Comparison of ENCODE assay signal across 8 cellular contexts in the genomic region with DNA sequence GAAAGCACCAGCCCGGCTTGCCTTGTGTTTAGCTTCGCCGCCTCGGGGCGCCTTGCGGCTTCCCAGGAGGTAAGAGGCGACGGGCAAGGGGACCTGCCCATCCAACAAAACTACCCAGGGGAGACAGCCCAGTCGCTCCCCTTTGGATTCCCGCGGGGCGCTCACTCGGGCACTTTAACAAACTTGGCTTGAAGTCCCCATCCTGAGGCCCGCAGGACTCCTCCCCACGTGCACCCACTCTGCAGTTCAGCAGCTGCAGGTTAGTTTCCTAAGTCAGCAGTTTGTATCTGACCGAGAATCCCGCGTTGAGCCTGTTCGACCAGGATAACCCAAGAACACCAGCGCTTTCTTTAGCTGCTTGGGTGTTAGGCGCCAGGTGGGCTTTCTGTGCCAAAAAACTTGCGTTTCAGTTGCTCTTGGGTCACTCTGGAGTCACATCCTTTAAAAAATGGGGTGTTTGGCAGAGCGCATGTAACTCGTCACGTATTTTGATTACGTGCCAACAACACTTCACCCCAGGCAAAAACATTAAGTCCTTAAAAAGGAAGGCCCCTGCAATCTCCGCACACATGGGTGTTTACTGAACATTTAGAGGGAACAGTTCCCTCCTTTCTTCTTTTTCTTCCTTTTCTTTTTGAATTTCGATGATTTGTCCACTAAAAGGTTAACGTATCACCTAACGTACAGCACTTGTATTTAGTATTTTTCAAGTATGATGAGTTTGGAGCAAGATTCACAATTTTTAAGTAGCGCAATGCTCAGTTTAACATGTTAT. TPM values are rescaled to one million over a fixed set of nuclear protein-coding genes. Genes with fewer than 3 reads are reported as not detected.
DNase-seq lines count a peak whose midpoint lies in the region; ATAC-seq and TF ChIP-seq lines count a peak whose summit lies in the region.

No MANE protein-coding gene starts in this region.

- ATAC-seq in Right ventricle myocardium superior (ENCODE audit: poor library complexity), result no peak
- ATAC-seq in heart left ventricle, result peak in 2 of 4 donors; percentile 24 to 52
- ATAC-seq in HG03520 (IDR thresholded peaks at IDR 0.05; ENCODE audit: unreplicated experiment), result no peak
- ATAC-seq in GM19397 (IDR thresholded peaks at IDR 0.05; ENCODE audit: unreplicated experiment), result no peak
- ATAC-seq in HG03039 (IDR thresholded peaks at IDR 0.05; ENCODE audit: unreplicated experiment), result no peak

- 8 to 13% (median 8%) methylated on average over 31 of the region's 31 CpGs for WGBS in heart left ventricle, 4 donors

- no peaks in the 10 kb centered on the region for H3K36me3 ChIP-seq in cardiac muscle cell
- H3K36me3 ChIP-seq in heart left ventricle, result no peaks in the 10 kb centered on the region
- H3K36me3 ChIP-seq in skeletal muscle tissue (ENCODE audit: control insufficient read depth in 3 of 3, insufficient read depth in 3 of 3, low read length in 3 of 3), result no peaks in the 10 kb centered on the region

- no peaks in the 10 kb centered on the region for H3K9me3 Mint-ChIP-seq in T-helper 2 cell treated with Interferon-gamma antibody and Interleukin-4, amounts not matched to agents 5 μg/mL and 100 μg/mL, for 36 hours

- peak overlapping the region in 1 of 3 donors; percentile 34 for H3K9ac ChIP-seq in skeletal muscle tissue (ENCODE audit: low read depth in 1 of 3, low read length in 3 of 3)

- no peaks in the 10 kb centered on the region for H3K9me3 ChIP-seq in cardiac muscle cell (ENCODE audit: low read depth)
- H3K9me3 ChIP-seq in heart left ventricle, result no peaks in the 10 kb centered on the region
- no peaks in the 10 kb centered on the region for H3K9me3 ChIP-seq in skeletal muscle tissue (ENCODE audit: control insufficient read depth in 3 of 3, low read length in 3 of 3)

- H3K27me3 Mint-ChIP-seq in T-helper 2 cell treated with Interferon-gamma antibody and Interleukin-4, amounts not matched to agents 5 μg/mL and 100 μg/mL, for 36 hours (ENCODE audit: low read depth), result peaks cover 66% of the 10 kb centered on the region

- no peak overlapping the region for H3K27ac Mint-ChIP-seq in T-helper 2 cell treated with Interferon-gamma antibody and Interleukin-4, amounts not matched to agents 5 μg/mL and 100 μg/mL, for 36 hours

- H3K4me1 Mint-ChIP-seq in T-helper 2 cell treated with Interferon-gamma antibody and Interleukin-4, amounts not matched to agents 5 μg/mL and 100 μg/mL, for 36 hours (ENCODE audit: low read depth), result peaks cover 12% of the 10 kb centered on the region

- TF ChIP-seq CTCF in cardiac muscle cell (IDR thresholded peaks at IDR 0.05; ENCODE audit: low read depth, low read length) (no peak), heart left ventricle (IDR thresholded peaks at IDR 0.05) (no peak)

- H3K27me3 ChIP-seq in cardiac muscle cell, result peaks cover 78% of the 10 kb centered on the region
- peaks cover 11 to 57% (median 16%) of the 10 kb centered on the region in 9 donors for H3K27me3 ChIP-seq in heart left ventricle
- peaks cover 24 to 26% (median 26%) of the 10 kb centered on the region in 3 donors for H3K27me3 ChIP-seq in skeletal muscle tissue (ENCODE audit: control insufficient read depth in 3 of 3, insufficient read depth in 3 of 3, low read length in 3 of 3)

- H3K27ac ChIP-seq in cardiac muscle cell (no peak overlapping the region), heart left ventricle (no peak overlapping the region), skeletal muscle tissue (ENCODE audit: low read depth, low read length) (no peak overlapping the region)

- no peak for TF ChIP-seq POLR2A in heart left ventricle (IDR thresholded peaks at IDR 0.05)

- intact Hi-C loops in Right ventricle myocardium superior (cut with DNase I), result no loop called here
- intact Hi-C loops in heart left ventricle (cut with DNase I), result no loop called here

- DNase-seq in cardiac muscle cell (ENCODE audit: low read depth in 1 of 2, low spot score in 1 of 2) (peak in 1 of 2 donors; percentile 27), Right ventricle myocardium superior (no peak), heart left ventricle (no peak)
- peak; percentile 4 for DNase-seq in T-helper 2 cell treated with Interferon-gamma antibody and Interleukin-4, amounts not matched to agents 5 μg/mL and 100 μg/mL, for 36 hours (ENCODE audit: low spot score)

- H3K4me3 ChIP-seq in cardiac muscle cell, result peak overlapping the region; percentile 41
- peak overlapping the region in 11 of 12 donors; percentile 25 to 58 (median 46) for H3K4me3 ChIP-seq in heart left ventricle
- H3K4me3 ChIP-seq in skeletal muscle tissue (ENCODE audit: low read length in 3 of 3), result peak overlapping the region; percentile 56 to 67 (median 59)

- H3K4me3 Mint-ChIP-seq in T-helper 2 cell treated with Interferon-gamma antibody and Interleukin-4, amounts not matched to agents 5 μg/mL and 100 μg/mL, for 36 hours, result peak overlapping the region; percentile 74

- peaks cover 5% of the 10 kb centered on the region for H3K36me3 Mint-ChIP-seq in T-helper 2 cell treated with Interferon-gamma antibody and Interleukin-4, amounts not matched to agents 5 μg/mL and 100 μg/mL, for 36 hours (ENCODE audit: low read depth)

- H3K4me1 ChIP-seq in cardiac muscle cell (ENCODE audit: low read depth) (no peaks in the 10 kb centered on the region), heart left ventricle (peaks cover 0 to 20% (median 5%) of the 10 kb centered on the region in 12 donors), skeletal muscle tissue (ENCODE audit: control insufficient read depth in 3 of 3, insufficient read depth in 3 of 3, low read length in 3 of 3) (peaks cover 12 to 15% (median 14%) of the 10 kb centered on the region in 3 donors)

RNA-seq across cellular contexts. Expression of a gene that starts 0.9 kb away (rescaled TPM):
- total RNA-seq in cardiac muscle cell (0.46 and 0.60 TPM in 2 replicates), Right ventricle myocardium superior (0.03 TPM), heart left ventricle (under 1 TPM; 0.06 to 0.98 (median 0.24) TPM), skeletal muscle tissue (under 0.01 TPM)
- polyA plus RNA-seq in cardiac muscle cell (0.55 and 1.9 TPM in 2 replicates), heart left ventricle (under 1 TPM; 0.04 to 0.22 TPM)
